Comparison of ENCODE assay signal across 19 cellular contexts in genomic region chr19:54893406-54893805, GRCh38. TPM values are rescaled to one million over a fixed set of nuclear protein-coding genes. Genes with fewer than 3 reads are reported as not detected.
DNase-seq lines count a peak whose midpoint lies in the region; ATAC-seq and TF ChIP-seq lines count a peak whose summit lies in the region.
"Had no signal": no experiment of that assay in that cellular context is flagged by ENCODE, and none has a peak within 500 bp of the region (broad histone marks: within the 10 kb centered on the region; RNA-seq: fewer than 3 reads in every experiment).

No MANE protein-coding gene starts in this region.

- H3K27me3 Mint-ChIP-seq in GM23338 (ENCODE audit: insufficient read depth, low read depth, poor library complexity), result peaks cover 8% of the 10 kb centered on the region
- peaks cover 0 to 20% (median 16%) of the 10 kb centered on the region in 5 donors for H3K27me3 Mint-ChIP-seq in naive thymus-derived CD4-positive, alpha-beta T cell

- no peaks in the 10 kb centered on the region for H3K9me2 ChIP-seq in GM23338 (ENCODE audit: insufficient read depth)
- H3K9me2 ChIP-seq: SK-N-SH had no signal

- peak overlapping the region; percentile 90 for H3K27ac Mint-ChIP-seq in GM23338
- H3K27ac Mint-ChIP-seq in naive thymus-derived CD4-positive, alpha-beta T cell, result no peak overlapping the region
- H3K27ac Mint-ChIP-seq: CD4-positive, CD25-positive, alpha-beta regulatory T cell had no signal

- DNase-seq in GM23338 (ENCODE audit: low spot score) (peak; percentile 94), MG63 (peak; percentile 74), iPS DF 19.7 (ENCODE audit: low read depth, low spot score) (peak; percentile 40), cerebellum (ENCODE audit: low spot score) (no peak), globus pallidus (ENCODE audit: low spot score) (no peak), hippocampal formation (lab: John Stamatoyannopoulos, UW) (no peak)
- no peak for DNase-seq in naive thymus-derived CD4-positive, alpha-beta T cell
- DNase-seq: Calu3; CD4-positive, CD25-positive, alpha-beta regulatory T cell; DMS79; GF-D8; GOT3; NCI-H1092 treated with DMSO at 0.1 percent for 48 hours; NCI-H1694; NCI-H69; PC-3; SK-N-SH had no signal

- H3K4me1 Mint-ChIP-seq in GM23338, result peaks cover 29% of the 10 kb centered on the region
- peaks cover 0 to 3% (median 0%) of the 10 kb centered on the region in 7 donors for H3K4me1 Mint-ChIP-seq in naive thymus-derived CD4-positive, alpha-beta T cell
- H3K4me1 Mint-ChIP-seq: CD4-positive, CD25-positive, alpha-beta regulatory T cell had no signal

- H2AFZ ChIP-seq in GM23338, result no peak overlapping the region

- ATAC-seq in GM23338 (peak; percentile 85), GM18519 (IDR thresholded peaks at IDR 0.05; ENCODE audit: low FRiP score, unreplicated experiment) (no peak)
- ATAC-seq in naive thymus-derived CD4-positive, alpha-beta T cell, result peak; percentile 32
- ATAC-seq: K562, PC-3 had no signal

- H3K36me3 ChIP-seq in GM23338 (ENCODE audit: insufficient read depth), result no peaks in the 10 kb centered on the region
- no peaks in the 10 kb centered on the region for H3K36me3 ChIP-seq in MG63
- H3K36me3 ChIP-seq in naive thymus-derived CD4-positive, alpha-beta T cell (ENCODE audit: control insufficient read depth in 2 of 3, insufficient read depth in 3 of 3, low read length in 3 of 3), result no peaks in the 10 kb centered on the region

- H3K9me3 Mint-ChIP-seq in GM23338, result peaks cover 24% of the 10 kb centered on the region
- H3K9me3 Mint-ChIP-seq in naive thymus-derived CD4-positive, alpha-beta T cell, result peaks cover 0 to 3% (median 0%) of the 10 kb centered on the region in 11 donors

- no peaks in the 10 kb centered on the region for H3K9me3 ChIP-seq in MG63
- H3K9me3 ChIP-seq in naive thymus-derived CD4-positive, alpha-beta T cell (ENCODE audit: control insufficient read depth in 2 of 3, low read length in 3 of 3), result no peaks in the 10 kb centered on the region
- H3K9me3 ChIP-seq: SK-N-SH had no signal

- H3K27me3 ChIP-seq in GM23338 (ENCODE audit: insufficient read depth), result no peaks in the 10 kb centered on the region
- no peaks in the 10 kb centered on the region for H3K27me3 ChIP-seq in MG63
- H3K27me3 ChIP-seq in naive thymus-derived CD4-positive, alpha-beta T cell (ENCODE audit: control insufficient read depth in 2 of 2, insufficient read depth in 2 of 2, low read length in 2 of 2), result no peaks in the 10 kb centered on the region

- peak overlapping the region; percentile 83 for H3K27ac ChIP-seq in GM23338 (ENCODE audit: low read depth)
- no peak overlapping the region for H3K27ac ChIP-seq in naive thymus-derived CD4-positive, alpha-beta T cell (ENCODE audit: low read depth, low read length)

- TF ChIP-seq CTCF in GM23338 (conservative IDR thresholded peaks at IDR 0.05; ENCODE audit: low read depth in 2 of 2), result no peak

- no peaks in the 10 kb centered on the region for H4K20me1 ChIP-seq in GM23338 (replicated peaks; ENCODE audit: insufficient read depth)

- H3K4me3 ChIP-seq in GM23338 (no peak overlapping the region), MG63 (no peak overlapping the region)
- no peak overlapping the region for H3K4me3 ChIP-seq in naive thymus-derived CD4-positive, alpha-beta T cell (ENCODE audit: low read length)
- H3K4me3 ChIP-seq: K562 had no signal

- CTCF ChIA-PET in naive thymus-derived CD4-positive, alpha-beta T cell (lab: Charles Lee), result no interaction called here

- peaks cover 4% of the 10 kb centered on the region; the same call in 1 of the 2 replicates for H3F3A ChIP-seq in GM23338 (replicated peaks; ENCODE audit: low read depth)

- peak overlapping the region; percentile 30; the same call in 1 of the 2 replicates for H3K4me2 ChIP-seq in GM23338
- H3K4me2 ChIP-seq: SK-N-SH had no signal

- no peaks in the 10 kb centered on the region for H3K36me3 Mint-ChIP-seq in GM23338 (ENCODE audit: low read depth)
- H3K36me3 Mint-ChIP-seq in naive thymus-derived CD4-positive, alpha-beta T cell, result no peaks in the 10 kb centered on the region
- H3K36me3 Mint-ChIP-seq: CD4-positive, CD25-positive, alpha-beta regulatory T cell had no signal

- no peaks in the 10 kb centered on the region for H3K79me2 ChIP-seq in GM23338 (replicated peaks; ENCODE audit: insufficient read depth)

- H3K4me3 Mint-ChIP-seq in GM23338, result no peak overlapping the region
- no peak overlapping the region for H3K4me3 Mint-ChIP-seq in naive thymus-derived CD4-positive, alpha-beta T cell
- H3K4me3 Mint-ChIP-seq: CD4-positive, CD25-positive, alpha-beta regulatory T cell had no signal

- POLR2A ChIA-PET in naive thymus-derived CD4-positive, alpha-beta T cell (lab: Charles Lee), result no interaction called here

- intact Hi-C loops in naive thymus-derived CD4-positive, alpha-beta T cell (cut with micrococcal nuclease), result no loop called here

- H3K4me1 ChIP-seq in GM23338 (ENCODE audit: insufficient read depth), result peaks cover 4% of the 10 kb centered on the region
- no peaks in the 10 kb centered on the region for H3K4me1 ChIP-seq in naive thymus-derived CD4-positive, alpha-beta T cell (ENCODE audit: control insufficient read depth in 2 of 2, insufficient read depth in 2 of 2, low read length in 2 of 2)

TF ChIP-seq in GM23338, 12 proteins besides CTCF, POLR2A, EP300 and RAD21 (continues in another document):
- TF ChIP-seq EZH2phosphoT487 (IDR thresholded peaks at IDR 0.05; ENCODE audit: unreplicated experiment), result no peak
- TF ChIP-seq NANOG (IDR thresholded peaks at IDR 0.05; ENCODE audit: borderline replicate concordance), result peak; percentile 93

RNA-seq across cellular contexts. Expression of gene NCR1, which starts 12.5 kb away (rescaled TPM):
- total RNA-seq in GM23338 (2014; rRNA removed; shearing (Covaris generic)), result 0.78 and 2.0 TPM in 2 replicates
- 1.6 and 1.8 TPM in 2 replicates for polyA plus RNA-seq in GM23338 (2016; fragmentation: Nextera tagmentation; extraction: Ambion mirVana)
- not detected in 2 replicates for total RNA-seq in MG63 (2014; rRNA removed; shearing (Covaris generic); ENCODE audit: low replicate concordance)
- 10 to 100 TPM in 1 of 5 experiments, 1 to 10 TPM in 1, under 1 TPM in 2, not detected in 1; 0.65 to 22.1 (median 1.6) TPM for total RNA-seq in naive thymus-derived CD4-positive, alpha-beta T cell
- polyA plus RNA-seq in naive thymus-derived CD4-positive, alpha-beta T cell, result not detected
- total RNA-seq in cerebellum, result not detected
- total RNA-seq: Calu3; CD4-positive, CD25-positive, alpha-beta regulatory T cell; PC-3 had no signal
- polyA plus RNA-seq: SK-N-SH had no signal

RNA-seq across cellular contexts. Expression of gene FCAR, which starts 19.4 kb away (rescaled TPM):
- not detected in 2 replicates for total RNA-seq in GM23338 (2014; rRNA removed; shearing (Covaris generic))
- polyA plus RNA-seq in GM23338 (2016; fragmentation: Nextera tagmentation; extraction: Ambion mirVana), result not detected in 2 replicates
- total RNA-seq in MG63 (2014; rRNA removed; shearing (Covaris generic); ENCODE audit: low replicate concordance), result 0.95 TPM in 1 of 2 replicates, not detected in the other
- total RNA-seq in naive thymus-derived CD4-positive, alpha-beta T cell, result 100 to 1,000 TPM in 1 of 5 experiments, 1 to 10 TPM in 1, not detected in 3; 8.5 to 110 TPM
- polyA plus RNA-seq in naive thymus-derived CD4-positive, alpha-beta T cell, result not detected
- total RNA-seq in cerebellum, result 0.54 TPM
- total RNA-seq: Calu3; CD4-positive, CD25-positive, alpha-beta regulatory T cell; K562; PC-3 had no signal
- polyA plus RNA-seq: K562, SK-N-SH had no signal

RNA-seq across cellular contexts. Expression of gene KIR3DL2, which starts 43.2 kb away (rescaled TPM):
- not detected in 2 replicates for total RNA-seq in GM23338 (2014; rRNA removed; shearing (Covaris generic))
- polyA plus RNA-seq in GM23338 (2016; fragmentation: Nextera tagmentation; extraction: Ambion mirVana), result not detected in 2 replicates
- total RNA-seq in MG63 (2014; rRNA removed; shearing (Covaris generic); ENCODE audit: low replicate concordance), result not detected in 2 replicates
- 1 to 10 TPM in 2 of 5 experiments, under 1 TPM in 1, not detected in 2; 0.94 to 6.1 (median 1.3) TPM for total RNA-seq in naive thymus-derived CD4-positive, alpha-beta T cell
- 1 to 10 TPM in 1 of 2 donors, under 1 TPM in 1; 0.40 to 1.5 TPM for polyA plus RNA-seq in naive thymus-derived CD4-positive, alpha-beta T cell
- not detected for total RNA-seq in cerebellum
- total RNA-seq: Calu3, K562, PC-3 had no signal
- polyA plus RNA-seq: K562, SK-N-SH had no signal

RNA-seq across cellular contexts. Expression of gene NLRP7, which starts 53.9 kb away (rescaled TPM):
- total RNA-seq in GM23338 (2014; rRNA removed; shearing (Covaris generic)), result 1.8 and 2.2 TPM in 2 replicates
- 1.2 and 1.4 TPM in 2 replicates for polyA plus RNA-seq in GM23338 (2016; fragmentation: Nextera tagmentation; extraction: Ambion mirVana)
- not detected in 2 replicates for total RNA-seq in MG63 (2014; rRNA removed; shearing (Covaris generic); ENCODE audit: low replicate concordance)
- not detected for total RNA-seq in naive thymus-derived CD4-positive, alpha-beta T cell
- polyA plus RNA-seq in naive thymus-derived CD4-positive, alpha-beta T cell, result not detected
- total RNA-seq in cerebellum, result not detected
- total RNA-seq: Calu3; CD4-positive, CD25-positive, alpha-beta regulatory T cell; PC-3 had no signal
- polyA plus RNA-seq: CD4-positive, CD25-positive, alpha-beta regulatory T cell; SK-N-SH had no signal

Comparison
In these comparisons a context has a peak if more than half of its experiments do, and no peak if none do; other contexts are left out.
1. DNase-seq: peak in GM23338 (single experiment), MG63 (single experiment) and iPS DF 19.7 (single experiment); none in naive thymus-derived CD4-positive, alpha-beta T cell (0 of 9), cerebellum (single experiment), globus pallidus (single experiment) and hippocampal formation (0 of 2).